1 cellular context compared by ENCODE assay signal in the genomic region with DNA sequence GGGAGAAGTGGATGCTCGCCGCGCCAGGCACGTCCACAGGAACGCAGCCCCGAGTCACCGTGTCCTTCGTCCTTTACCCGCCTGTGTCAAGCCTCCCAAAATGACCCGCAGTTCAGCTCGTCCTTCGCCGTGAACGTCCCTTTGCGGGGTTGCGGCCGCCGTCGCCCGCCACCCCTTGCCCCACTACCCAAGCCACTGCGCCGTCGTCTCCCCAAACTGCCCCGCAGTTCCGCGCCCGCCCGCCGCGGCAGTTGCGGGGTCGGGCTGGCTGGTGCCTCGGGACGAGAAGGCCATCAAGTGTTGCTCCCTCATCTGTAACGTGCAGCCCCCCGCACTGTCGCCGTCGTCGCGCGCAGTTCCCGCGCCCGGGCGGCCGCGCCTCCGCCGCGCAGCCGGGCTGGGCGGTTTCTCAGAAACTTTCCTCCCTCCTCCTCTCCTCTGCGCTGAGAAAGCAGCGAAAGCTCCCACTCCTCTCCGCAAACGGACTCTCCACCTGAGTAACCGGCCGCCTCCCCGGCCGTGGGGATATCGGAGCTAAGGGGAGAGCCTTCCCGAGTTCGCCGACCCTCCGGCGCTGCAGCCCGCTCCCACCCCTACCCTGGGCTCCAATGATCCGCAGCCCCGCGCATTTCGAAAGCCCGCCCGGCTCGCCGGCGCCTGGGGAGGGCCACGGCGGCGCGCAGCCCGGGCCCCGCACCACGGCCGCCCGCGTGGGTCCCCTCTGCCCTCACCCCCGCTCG.
TF ChIP-seq lines count a peak whose summit lies in the region.

No MANE protein-coding gene starts in this region.

TF ChIP-seq in IMR-90, 13 proteins besides CTCF, POLR2A, EP300 and RAD21:
- TF ChIP-seq MXI1 (IDR thresholded peaks at IDR 0.05; ENCODE audit: borderline replicate concordance, low read depth, low read length) = peak; percentile 73
- TF ChIP-seq MAZ (IDR thresholded peaks at IDR 0.05; ENCODE audit: borderline replicate concordance, low read depth, low read length) = peak; percentile 32; the same call in 1 of the 2 replicates
- no peak for TF ChIP-seq CHD1 (IDR thresholded peaks at IDR 0.05; ENCODE audit: low read depth, low read length)
